In the genomic region with DNA sequence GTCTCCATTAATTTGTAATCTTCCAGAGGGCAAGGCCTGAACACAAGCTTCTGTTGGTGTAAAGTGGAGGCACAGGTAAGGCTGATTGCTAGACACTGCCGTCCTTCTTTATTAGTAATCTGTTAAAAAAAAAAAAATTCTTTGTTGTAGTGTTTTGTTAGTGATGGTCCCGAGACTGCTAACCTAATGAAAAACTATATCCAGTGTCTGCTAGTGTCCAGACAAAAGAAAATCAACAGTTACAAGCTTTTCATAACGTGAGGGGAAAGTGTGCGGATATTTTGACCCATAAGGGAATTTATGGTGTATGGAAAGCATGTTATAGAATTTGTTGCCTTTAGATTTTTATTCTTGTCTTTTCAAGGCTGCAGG, we compare ENCODE assay signal across 8 cellular contexts. TPM values are rescaled to one million over a fixed set of nuclear protein-coding genes. Genes with fewer than 3 reads are reported as not detected.
DNase-seq lines count a peak whose midpoint lies in the region; ATAC-seq and TF ChIP-seq lines count a peak whose summit lies in the region.

No MANE protein-coding gene starts in this region.

- in situ Hi-C loops in brain microvascular endothelial cell (cut with HindIII; ENCODE audit: low pct_ligation_motif_present, low sequenced_read_pairs), result loop anchor here (25.0 kb wide), 1 partner anchor 246 kb away; no protein-coding TSS in a partner anchor

- no peaks in the 10 kb centered on the region for H3K27me3 ChIP-seq in brain microvascular endothelial cell (replicated peaks)

- no peak for ATAC-seq in stimulated activated naive CD8-positive, alpha-beta T cell treated with anti-CD3 and anti-CD28 coated beads, Interleukin-15, Interleukin-2, amounts not matched to agents 100 U/mL and 50 U/mL, for 24 hours
- ATAC-seq in HG03025 (IDR thresholded peaks at IDR 0.05; ENCODE audit: low FRiP score, unreplicated experiment), result no peak
- ATAC-seq in GM21529 (IDR thresholded peaks at IDR 0.05; ENCODE audit: unreplicated experiment), result no peak

- H3K27ac Mint-ChIP-seq in stimulated activated naive CD8-positive, alpha-beta T cell treated with anti-CD3 and anti-CD28 coated beads, Interleukin-15, Interleukin-2, amounts not matched to agents 100 ng/mL and 50 ng/mL, for 24 hours, result peak overlapping the region; percentile 95
- peak overlapping the region; percentile 100 for H3K27ac Mint-ChIP-seq in mesothelial cell of epicardium

- H3K9me3 Mint-ChIP-seq in stimulated activated naive CD8-positive, alpha-beta T cell treated with anti-CD3 and anti-CD28 coated beads, Interleukin-15, Interleukin-2, amounts not matched to agents 100 ng/mL and 50 ng/mL, for 24 hours, result no peaks in the 10 kb centered on the region
- no peaks in the 10 kb centered on the region for H3K9me3 Mint-ChIP-seq in mesothelial cell of epicardium

- peak overlapping the region; percentile 93 for H3K27ac ChIP-seq in brain microvascular endothelial cell

- peaks cover under 1% of the 10 kb centered on the region for H3K36me3 Mint-ChIP-seq in stimulated activated naive CD8-positive, alpha-beta T cell treated with anti-CD3 and anti-CD28 coated beads, Interleukin-15, Interleukin-2, amounts not matched to agents 100 ng/mL and 50 ng/mL, for 24 hours (ENCODE audit: low read depth)
- no peaks in the 10 kb centered on the region for H3K36me3 Mint-ChIP-seq in mesothelial cell of epicardium

- TF ChIP-seq CTCF in brain microvascular endothelial cell (IDR thresholded peaks at IDR 0.05; ENCODE audit: low read depth, low read length, missing control alignments), result no peak
- TF ChIP-seq CTCF in mesothelial cell of epicardium (IDR thresholded peaks at IDR 0.05; ENCODE audit: unreplicated experiment), result no peak

- H3K4me1 Mint-ChIP-seq in stimulated activated naive CD8-positive, alpha-beta T cell treated with anti-CD3 and anti-CD28 coated beads, Interleukin-15, Interleukin-2, amounts not matched to agents 100 ng/mL and 50 ng/mL, for 24 hours (ENCODE audit: low read depth), result peaks cover 27% of the 10 kb centered on the region
- H3K4me1 Mint-ChIP-seq in mesothelial cell of epicardium, result peaks cover 29% of the 10 kb centered on the region

- H3K36me3 ChIP-seq in brain microvascular endothelial cell (replicated peaks), result no peaks in the 10 kb centered on the region

- no peak for DNase-seq in stimulated activated naive CD8-positive, alpha-beta T cell treated with anti-CD3 and anti-CD28 coated beads, Interleukin-15, Interleukin-2, amounts not matched to agents 100 U/mL and 50 U/mL, for 24 hours
- DNase-seq in brain microvascular endothelial cell, result no peak
- DNase-seq in mesothelial cell of epicardium (ENCODE audit: low spot score in 2 of 2, unreplicated experiment in 2 of 2), result no peak
- DNase-seq in NCI-H69 (lab: John Stamatoyannopoulos, UW), result no peak
- DNase-seq in GM19238 (ENCODE audit: insufficient read length, low spot score), result no peak

- peak overlapping the region; percentile 74 for H3K4me3 ChIP-seq in brain microvascular endothelial cell (ENCODE audit: low read depth, low read length)

- peak overlapping the region; percentile 89 for H3K4me3 Mint-ChIP-seq in stimulated activated naive CD8-positive, alpha-beta T cell treated with anti-CD3 and anti-CD28 coated beads, Interleukin-15, Interleukin-2, amounts not matched to agents 100 ng/mL and 50 ng/mL, for 24 hours
- peak overlapping the region; percentile 93 for H3K4me3 Mint-ChIP-seq in mesothelial cell of epicardium

- no peaks in the 10 kb centered on the region for H3K27me3 Mint-ChIP-seq in stimulated activated naive CD8-positive, alpha-beta T cell treated with anti-CD3 and anti-CD28 coated beads, Interleukin-15, Interleukin-2, amounts not matched to agents 100 ng/mL and 50 ng/mL, for 24 hours
- no peaks in the 10 kb centered on the region for H3K27me3 Mint-ChIP-seq in mesothelial cell of epicardium (ENCODE audit: low read depth)

RNA-seq across cellular contexts. Expression of a gene that starts 4.2 kb away (rescaled TPM):
- 63.4 to 69.4 TPM (median 64.0 TPM) in 3 replicates for total RNA-seq in mesothelial cell of epicardium
